8 cellular contexts compared by ENCODE assay signal in the genomic region with DNA sequence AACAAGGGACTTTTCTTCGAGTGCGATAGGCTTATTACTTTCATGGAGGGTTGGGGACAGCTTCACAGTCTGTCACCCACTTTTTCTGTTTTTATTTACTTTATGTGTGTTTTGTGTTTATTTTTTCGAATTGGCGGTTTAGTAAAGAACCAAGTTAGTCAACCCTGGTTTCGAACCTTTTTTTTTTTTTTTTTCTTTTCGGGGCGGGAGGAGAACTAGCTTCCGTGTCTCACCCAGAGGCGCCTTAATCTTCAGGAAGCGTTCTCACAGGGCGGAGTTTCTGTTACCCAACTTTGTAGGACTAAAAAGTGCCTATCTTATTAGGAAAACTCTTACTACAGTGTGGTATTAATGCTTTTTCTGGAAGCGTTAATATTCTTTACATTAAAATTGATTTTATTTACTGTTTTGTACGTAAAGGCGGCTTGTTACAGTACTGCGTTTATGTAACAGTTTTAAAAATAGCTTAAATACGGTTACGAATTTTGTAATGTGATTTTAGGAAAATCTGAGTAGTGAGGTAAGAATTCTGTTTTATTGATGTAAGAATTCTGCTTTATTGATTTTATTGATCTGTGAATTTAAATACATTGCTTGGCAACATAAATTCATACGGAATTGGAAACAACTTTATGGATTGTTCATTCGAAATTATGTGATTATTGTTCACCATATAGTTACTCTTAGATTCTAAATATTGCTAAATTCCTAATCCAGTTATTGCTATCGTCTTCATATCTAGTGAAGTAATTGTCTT. TPM values are rescaled to one million over a fixed set of nuclear protein-coding genes. Genes with fewer than 3 reads are reported as not detected.
DNase-seq lines count a peak whose midpoint lies in the region; ATAC-seq and TF ChIP-seq lines count a peak whose summit lies in the region.

No MANE protein-coding gene starts in this region.

- H3K27me3 ChIP-seq in BE2C (no peaks in the 10 kb centered on the region), spleen (replicated peaks in 1 of 7) (no peaks in the 10 kb centered on the region)

- CTCF ChIA-PET in MCF 10A (lab: Yijun Ruan, JAX), result interaction anchor here (0.6 to 1.1 kb wide), 4 partner anchors 20 to 1031 kb away, joined by 3 to 4 read pairs (median 3); no protein-coding TSS in a partner anchor

- H3K4me3 ChIP-seq in BE2C (ENCODE audit: low read depth, low read length) (peak overlapping the region; percentile 79), spleen (peak overlapping the region; percentile 62 to 99 (median 92))

- POLR2A ChIA-PET in MCF 10A (lab: Yijun Ruan, JAX), result interaction anchor here (0.6 to 3.3 kb wide), 18 partner anchors 9 to 610 kb away, joined by 3 to 56 read pairs (median 4); a partner anchor contains a TSS

- TF ChIP-seq CTCF in BE2C (IDR thresholded peaks at IDR 0.05; ENCODE audit: low read depth, low read length) (no peak), MCF 10A (IDR thresholded peaks at IDR 0.05; ENCODE audit: unreplicated experiment) (no peak), spleen (IDR thresholded peaks at IDR 0.05 in 8 of 11, conservative IDR thresholded peaks at IDR 0.05 in 3 of 11) (peak in 1 of 11 experiments; percentile 2)

- no peak for DNase-seq in BE2C
- peak; percentile 54 for DNase-seq in RPMI8226
- DNase-seq in MCF 10A (ENCODE audit: unreplicated experiment), result peak; percentile 73
- DNase-seq in immature natural killer cell, result peak; percentile 50 to 62 (median 61)
- DNase-seq in spleen, result no peak

- intact Hi-C loops in MCF 10A (cut with micrococcal nuclease) (loop anchor here (10.0 kb wide), 1 partner anchor 94 kb away; a partner anchor contains a TSS), spleen (cut with DNase I; ENCODE audit: low total_unique reads) (no loop called here)

- BruUV-seq in MCF 10A (replicated peaks; lab: Mats Ljungman, UMichigan), result no TSS peak

- H3K9me3 ChIP-seq in BE2C, result no peaks in the 10 kb centered on the region
- no peaks in the 10 kb centered on the region for H3K9me3 ChIP-seq in spleen

- H3K4me1 Mint-ChIP-seq in MCF 10A (ENCODE audit: insufficient read depth, unreplicated experiment), result peaks cover 20% of the 10 kb centered on the region
- H3K4me1 Mint-ChIP-seq in immature natural killer cell, result peaks cover 54 to 62% of the 10 kb centered on the region in 2 donors

- H3K4me3 Mint-ChIP-seq in MCF 10A (ENCODE audit: unreplicated experiment) (peak overlapping the region; percentile 99), immature natural killer cell (peak overlapping the region; percentile 98 to 100 (median 100))

- H3K27ac ChIP-seq in spleen, result peak overlapping the region; percentile 78 to 99 (median 96)

- no peaks in the 10 kb centered on the region for H3K27me3 Mint-ChIP-seq in MCF 10A (ENCODE audit: insufficient read depth, unreplicated experiment)
- H3K27me3 Mint-ChIP-seq in immature natural killer cell (ENCODE audit: low read depth in 3 of 3), result peaks cover 11 to 19% (median 11%) of the 10 kb centered on the region in 3 donors

- TF ChIP-seq POLR2A in spleen (IDR thresholded peaks at IDR 0.05), result no peak

- WGBS in spleen, 5 donors, result 1% methylated on average over 20 of the region's 20 CpGs

- H3K9me3 Mint-ChIP-seq in MCF 10A (ENCODE audit: unreplicated experiment) (no peaks in the 10 kb centered on the region), immature natural killer cell (no peaks in the 10 kb centered on the region)

- H3K36me3 Mint-ChIP-seq in MCF 10A (ENCODE audit: insufficient read depth, unreplicated experiment) (peaks cover 57% of the 10 kb centered on the region), immature natural killer cell (peaks cover 7 to 33% (median 9%) of the 10 kb centered on the region in 3 donors)

- H3K36me3 ChIP-seq in BE2C (peaks cover 23% of the 10 kb centered on the region), spleen (peaks cover 0 to 43% (median 30%) of the 10 kb centered on the region in 6 donors)

- peak overlapping the region; percentile 100 for H3K27ac Mint-ChIP-seq in MCF 10A (ENCODE audit: low read depth, unreplicated experiment)
- H3K27ac Mint-ChIP-seq in immature natural killer cell, result peak overlapping the region; percentile 99 to 100 (median 99)

- H3K4me1 ChIP-seq in BE2C (no peaks in the 10 kb centered on the region; the same call in 1 of the 2 replicates), spleen (peaks cover 45 to 65% (median 57%) of the 10 kb centered on the region in 6 donors)

- peak; percentile 27 for ATAC-seq in GM18511 (IDR thresholded peaks at IDR 0.05; ENCODE audit: unreplicated experiment)
- ATAC-seq in HG03439 (IDR thresholded peaks at IDR 0.05; ENCODE audit: unreplicated experiment), result peak; percentile 9
- ATAC-seq in GM18868 (IDR thresholded peaks at IDR 0.05; ENCODE audit: unreplicated experiment), result no peak

RNA-seq across cellular contexts. Expression of a gene that starts 0.9 kb away (rescaled TPM):
- polyA plus RNA-seq in BE2C (2012; ENCODE audit: insufficient read depth, insufficient read length, low read depth), result 97.1 TPM
- total RNA-seq in MCF 10A (2022) (167 and 179 TPM in 2 replicates), spleen (100 to 1,000 TPM; 187 to 300 (median 215) TPM)
- polyA plus RNA-seq in immature natural killer cell (100 to 1,000 TPM; 155 to 223 (median 221) TPM), spleen (10 to 100 TPM; 38.9 to 58.0 (median 48.8) TPM)

RNA-seq across cellular contexts. Expression of a gene that starts 8.9 kb away (rescaled TPM):
- 16.4 TPM for polyA plus RNA-seq in BE2C (2012; ENCODE audit: insufficient read depth, insufficient read length, low read depth)
- total RNA-seq in MCF 10A (2022) (11.5 and 18.1 TPM in 2 replicates), spleen (10 to 100 TPM in 6 of 7 donors, 1 to 10 TPM in 1; 9.3 to 18.1 (median 14.4) TPM)
- polyA plus RNA-seq in immature natural killer cell (10 to 100 TPM in 2 of 3 donors, 1 to 10 TPM in 1; 9.8 to 18.5 (median 12.0) TPM), spleen (10 to 100 TPM; 13.1 to 25.8 (median 17.9) TPM)

Comparison
In these comparisons a context has a peak if more than half of its experiments do, and no peak if none do; other contexts are left out.
1. DNase-seq: peak in RPMI8226 (single experiment), MCF 10A (single experiment) and immature natural killer cell (3 of 3); none in BE2C (single experiment) and spleen (single experiment).